Comparison of ENCODE assay signal across 9 cellular contexts in genomic region chr7:104450861-104451260, GRCh38.
"Had no signal": no experiment of that assay in that cellular context is flagged by ENCODE, and none has a peak within 500 bp of the region (broad histone marks: within the 10 kb centered on the region; RNA-seq: fewer than 3 reads in every experiment).

No MANE protein-coding gene starts in this region.

- H3K4me2 ChIP-seq: GM23338 had no signal

- H3K27ac ChIP-seq: GM23248 had no signal

- H3K4me1 ChIP-seq: HAP-1 had no signal

- DNase-seq: GM23248, GOT3, H7, H9, HCEC 1CT, HFFc6 had no signal

- ATAC-seq: GM23338, HCT116 had no signal

- H3K9me3 ChIP-seq: HAP-1 had no signal

- H2AFZ ChIP-seq: GM23248, GM23338 had no signal

- H3K4me3 ChIP-seq: GM23248, GM23338, HAP-1 had no signal

- H3K9ac ChIP-seq: GM23248 had no signal

- H3K36me3 ChIP-seq: HAP-1 had no signal
